In genomic region chr7:140723002-140723401, GRCh38 we compare ENCODE assay signal across 15 cellular contexts. TPM values are rescaled to one million over a fixed set of nuclear protein-coding genes. Genes with fewer than 3 reads are reported as not detected.
DNase-seq lines count a peak whose midpoint lies in the region; ATAC-seq lines count a peak whose summit lies in the region.
"Had no signal": no experiment of that assay in that cellular context is flagged by ENCODE, and none has a peak within 500 bp of the region (broad histone marks: within the 10 kb centered on the region; RNA-seq: fewer than 3 reads in every experiment).

No MANE protein-coding gene starts in this region.

- peak; percentile 23 for DNase-seq in activated T-cell treated with anti-CD3 and anti-CD28 coated beads for 1 hour (ENCODE audit: low read depth)
- DNase-seq in activated T-cell treated with anti-CD3 and anti-CD28 coated beads for 4 hours = no peak
- peak; percentile 25 for DNase-seq in activated T-cell treated with anti-CD3 and anti-CD28 coated beads, Interleukin-2, amount 50 U/mL, for 4 hours
- peak; percentile 35 for DNase-seq in central memory CD4-positive, alpha-beta T cell
- DNase-seq in stimulated activated CD8-positive, alpha-beta memory T cell treated with anti-CD3 and anti-CD28 coated beads, Interleukin-4, amount 100 ng/mL, for 48 hours = peak; percentile 47
- no peak for DNase-seq in MG63
- DNase-seq in DMS53 treated with DMSO at 0.1 percent for 48 hours (lab: John Stamatoyannopoulos, UW; ENCODE audit: unreplicated experiment) = no peak
- DNase-seq in COLO668 (lab: John Stamatoyannopoulos, UW; ENCODE audit: unreplicated experiment) = no peak
- DNase-seq: effector memory CD4-positive, alpha-beta T cell; KG1; NCI-H1417 treated with DMSO at 0.1 percent for 48 hours; NCI-H2227 treated with DMSO at 0.1 percent for 48 hours; small intestine; trophoblast cell had no signal

- H3K4me1 Mint-ChIP-seq in activated T-cell treated with anti-CD3 and anti-CD28 coated beads, Interleukin-2, amount 50 U/mL, for 4 hours (ENCODE audit: low read depth) = peaks cover 17% of the 10 kb centered on the region

- H3K36me3 Mint-ChIP-seq in activated T-cell treated with anti-CD3 and anti-CD28 coated beads, Interleukin-2, amount 50 U/mL, for 4 hours (ENCODE audit: insufficient read depth) = peaks cover 2% of the 10 kb centered on the region

- no peaks in the 10 kb centered on the region for H3K27me3 Mint-ChIP-seq in activated T-cell treated with anti-CD3 and anti-CD28 coated beads, Interleukin-2, amount 50 U/mL, for 4 hours (ENCODE audit: low read depth)

- no peaks in the 10 kb centered on the region for H3K9me3 ChIP-seq in MG63
- H3K9me3 ChIP-seq: breast epithelium had no signal

- peak; percentile 66 to 72 for ATAC-seq in activated T-cell treated with anti-CD3 and anti-CD28 coated beads, Interleukin-2, amount 50 U/mL, for 4 hours

- no peaks in the 10 kb centered on the region for H3K9me3 Mint-ChIP-seq in activated T-cell treated with anti-CD3 and anti-CD28 coated beads, Interleukin-2, amount 50 U/mL, for 4 hours

- no peak overlapping the region for H3K4me3 Mint-ChIP-seq in activated T-cell treated with anti-CD3 and anti-CD28 coated beads, Interleukin-2, amount 50 U/mL, for 4 hours

- H3K27me3 ChIP-seq in MG63 = no peaks in the 10 kb centered on the region
- H3K27me3 ChIP-seq: breast epithelium had no signal

- no peak overlapping the region for H3K4me3 ChIP-seq in MG63
- H3K4me3 ChIP-seq: breast epithelium had no signal

- H3K36me3 ChIP-seq in MG63 = no peaks in the 10 kb centered on the region
- H3K36me3 ChIP-seq: breast epithelium had no signal

RNA-seq across cellular contexts. Expression of gene NDUFB2, which starts 26.5 kb away (rescaled TPM):
- 100 to 1,000 TPM; 192 to 205 (median 201) TPM for total RNA-seq in activated T-cell treated with anti-CD3 and anti-CD28 coated beads, Interleukin-2, amount 50 U/mL, for 4 hours
- total RNA-seq in MG63 (2014; rRNA removed; shearing (Covaris generic); ENCODE audit: low replicate concordance) = 196 and 288 TPM in 2 replicates

RNA-seq across cellular contexts. Expression of gene ADCK2, which starts 50.3 kb away (rescaled TPM):
- total RNA-seq in activated T-cell treated with anti-CD3 and anti-CD28 coated beads, Interleukin-2, amount 50 U/mL, for 4 hours = 10 to 100 TPM; 22.2 to 23.7 (median 22.4) TPM
- 15.7 and 37.2 TPM in 2 replicates for total RNA-seq in MG63 (2014; rRNA removed; shearing (Covaris generic); ENCODE audit: low replicate concordance)

Comparison
In these comparisons a context has a peak if more than half of its experiments do, and no peak if none do; other contexts are left out.
1. DNase-seq: peak in activated T-cell treated with anti-CD3 and anti-CD28 coated beads for 1 hour (single experiment), activated T-cell treated with anti-CD3 and anti-CD28 coated beads, Interleukin-2, amount 50 U/mL, for 4 hours (single experiment), central memory CD4-positive, alpha-beta T cell (single experiment) and stimulated activated CD8-positive, alpha-beta memory T cell treated with anti-CD3 and anti-CD28 coated beads, Interleukin-4, amount 100 ng/mL, for 48 hours (single experiment); none in activated T-cell treated with anti-CD3 and anti-CD28 coated beads for 4 hours (single experiment), MG63 (single experiment), DMS53 treated with DMSO at 0.1 percent for 48 hours (single experiment) and COLO668 (single experiment).